1 cellular context compared by ENCODE assay signal in genomic region chr2:55231546-55232083, GRCh38.
TF ChIP-seq lines count a peak whose summit lies in the region.

No MANE protein-coding gene starts in this region.

TF ChIP-seq in HepG2, 621 proteins besides CTCF, POLR2A, EP300 and RAD21 (continues in another document):
- TF ChIP-seq SMC3 (IDR thresholded peaks at IDR 0.05; ENCODE audit: low read length), result 0 out of 2 replicates have a peak, but pooled peaks have one; percentile 2
- TF ChIP-seq ZNF235 (CRISPR knock-in tag; IDR thresholded peaks at IDR 0.05; ENCODE audit: borderline replicate concordance), result peak; percentile 42; the same call in 1 of the 2 replicates
- 0 out of 2 replicates have a peak, but pooled peaks have one; percentile 68 for TF ChIP-seq ZBTB39 (CRISPR knock-in tag; IDR thresholded peaks at IDR 0.05)
- TF ChIP-seq REPIN1 (CRISPR knock-in tag; IDR thresholded peaks at IDR 0.05; ENCODE audit: borderline replicate concordance, low read depth), result no peak
- no peak for TF ChIP-seq SKI (IDR thresholded peaks at IDR 0.05; ENCODE audit: partially characterized antibody)
- TF ChIP-seq ZNF674 (CRISPR knock-in tag; IDR thresholded peaks at IDR 0.05; ENCODE audit: low read depth), result no peak
- no peak for TF ChIP-seq YEATS4 (CRISPR knock-in tag; IDR thresholded peaks at IDR 0.05; ENCODE audit: borderline replicate concordance)
- peak; percentile 37; the same call in 1 of the 2 replicates for TF ChIP-seq ZBTB26 (CRISPR knock-in tag; IDR thresholded peaks at IDR 0.05; ENCODE audit: borderline replicate concordance)
- 0 out of 2 replicates have a peak, but pooled peaks have one; percentile 32 for TF ChIP-seq ZBTB34 (CRISPR knock-in tag; IDR thresholded peaks at IDR 0.05)
- peak; percentile 75; the same call in 1 of the 2 replicates for TF ChIP-seq MZF1 (CRISPR knock-in tag; IDR thresholded peaks at IDR 0.05; ENCODE audit: borderline replicate concordance)
- TF ChIP-seq AGO1 (IDR thresholded peaks at IDR 0.05; ENCODE audit: low read depth, low read length, poor library complexity, severe bottlenecking), result no peak
- no peak for TF ChIP-seq ZNF75D (CRISPR knock-in tag; IDR thresholded peaks at IDR 0.05; ENCODE audit: borderline replicate concordance)
- TF ChIP-seq ZNF234 (CRISPR knock-in tag; conservative IDR thresholded peaks at IDR 0.05), result no peak
- peak; percentile 70; the same call in 1 of the 2 replicates for TF ChIP-seq SNAPC2 (CRISPR knock-in tag; IDR thresholded peaks at IDR 0.05)
- TF ChIP-seq MLX (CRISPR knock-in tag; IDR thresholded peaks at IDR 0.05), result no peak
- no peak; the same call in 1 of the 2 replicates for TF ChIP-seq MED1 (CRISPR knock-in tag; IDR thresholded peaks at IDR 0.05)
- TF ChIP-seq NKX3-1 (CRISPR knock-in tag; IDR thresholded peaks at IDR 0.05), result no peak
- no peak for TF ChIP-seq ZNF205 (CRISPR knock-in tag; IDR thresholded peaks at IDR 0.05)
- TF ChIP-seq SP4 (CRISPR knock-in tag; IDR thresholded peaks at IDR 0.05), result no peak
- TF ChIP-seq LBX2 (CRISPR knock-in tag; IDR thresholded peaks at IDR 0.05; ENCODE audit: borderline replicate concordance), result no peak
- TF ChIP-seq ZNF781 (CRISPR knock-in tag; IDR thresholded peaks at IDR 0.05; ENCODE audit: borderline replicate concordance, not compliant biosample characterization), result peak; percentile 90
- no peak for TF ChIP-seq HNF4G (IDR thresholded peaks at IDR 0.05; ENCODE audit: borderline replicate concordance, low read depth, low read length)
- TF ChIP-seq HNF4G (CRISPR knock-in tag; IDR thresholded peaks at IDR 0.05; ENCODE audit: borderline replicate concordance, low read depth), result no peak
- TF ChIP-seq ZNF558 (CRISPR knock-in tag; IDR thresholded peaks at IDR 0.05; ENCODE audit: borderline replicate concordance), result no peak
- no peak for TF ChIP-seq GPN1 (CRISPR knock-in tag; IDR thresholded peaks at IDR 0.05; ENCODE audit: borderline replicate concordance)
- no peak for TF ChIP-seq ETS1 (CRISPR knock-in tag; IDR thresholded peaks at IDR 0.05)
- TF ChIP-seq ZSCAN5A (CRISPR knock-in tag; IDR thresholded peaks at IDR 0.05; ENCODE audit: borderline replicate concordance), result peak; percentile 89; the same call in 1 of the 2 replicates
- no peak for TF ChIP-seq DBP (CRISPR knock-in tag; IDR thresholded peaks at IDR 0.05; ENCODE audit: not compliant biosample characterization)
- no peak for TF ChIP-seq HOXA7 (CRISPR knock-in tag; IDR thresholded peaks at IDR 0.05)
- TF ChIP-seq TCF12 (IDR thresholded peaks at IDR 0.05), result no peak
- TF ChIP-seq TCF12 (CRISPR knock-in tag; IDR thresholded peaks at IDR 0.05), result 0 out of 2 replicates have a peak, but pooled peaks have one; percentile 70
- TF ChIP-seq DZIP1 (CRISPR knock-in tag; IDR thresholded peaks at IDR 0.05), result no peak
- TF ChIP-seq ZBTB20 (CRISPR knock-in tag; IDR thresholded peaks at IDR 0.05; ENCODE audit: borderline replicate concordance, low read depth), result no peak
- TF ChIP-seq ASH2L (IDR thresholded peaks at IDR 0.05; ENCODE audit: insufficient read length, low read depth, low read length), result no peak
- 0 out of 2 replicates have a peak, but pooled peaks have one; percentile 39 for TF ChIP-seq ZNF333 (CRISPR knock-in tag; IDR thresholded peaks at IDR 0.05; ENCODE audit: borderline replicate concordance)
- 0 out of 2 replicates have a peak, but pooled peaks have one; percentile 37 for TF ChIP-seq MXD1 (CRISPR knock-in tag; IDR thresholded peaks at IDR 0.05)
- 0 out of 2 replicates have a peak, but pooled peaks have one; percentile 18 for TF ChIP-seq RFX5 (IDR thresholded peaks at IDR 0.05; ENCODE audit: low read depth, low read length)
- 0 out of 2 replicates have a peak, but pooled peaks have one; percentile 12 for TF ChIP-seq ZBTB8A (CRISPR knock-in tag; IDR thresholded peaks at IDR 0.05; ENCODE audit: borderline replicate concordance, low read depth)
- no peak for TF ChIP-seq SIX4 (CRISPR knock-in tag; IDR thresholded peaks at IDR 0.05)
- TF ChIP-seq BRCA1 (CRISPR knock-in tag; IDR thresholded peaks at IDR 0.05), result 0 out of 2 replicates have a peak, but pooled peaks have one; percentile 48
- TF ChIP-seq ZNF30 (CRISPR knock-in tag; IDR thresholded peaks at IDR 0.05), result 0 out of 2 replicates have a peak, but pooled peaks have one; percentile 48
- no peak for TF ChIP-seq SMAD9 (CRISPR knock-in tag; IDR thresholded peaks at IDR 0.05)
- TF ChIP-seq ZNF780A (CRISPR knock-in tag; IDR thresholded peaks at IDR 0.05), result no peak
- no peak for TF ChIP-seq SAFB2 (CRISPR knock-in tag; IDR thresholded peaks at IDR 0.05; ENCODE audit: borderline replicate concordance, low read depth)
- no peak for TF ChIP-seq LCORL (IDR thresholded peaks at IDR 0.05)
- TF ChIP-seq LCORL (CRISPR knock-in tag; IDR thresholded peaks at IDR 0.05), result peak; percentile 68
- TF ChIP-seq POLR2AphosphoS5 (IDR thresholded peaks at IDR 0.05; ENCODE audit: low read depth, low read length), result no peak
- no peak for TF ChIP-seq ZNF574 (CRISPR knock-in tag; IDR thresholded peaks at IDR 0.05)
- no peak for TF ChIP-seq XRCC5 (optimal IDR thresholded peaks at IDR 0.05; ENCODE audit: low read length)
- TF ChIP-seq NFKB2 (CRISPR knock-in tag; IDR thresholded peaks at IDR 0.05; ENCODE audit: borderline replicate concordance), result no peak
